Comparison of ENCODE assay signal across 2 cellular contexts in genomic region chr14:57492859-57493258, GRCh38.
A peak's percentile ranks its signal among the peaks of the same experiment; 100 is the strongest.
TF ChIP-seq lines count a peak whose summit lies in the region.

No MANE protein-coding gene starts in this region.

TF ChIP-seq in A549, 52 proteins besides CTCF, POLR2A, EP300 and RAD21 (continued from another document):
- TF ChIP-seq HES2 (IDR thresholded peaks at IDR 0.05), result no peak
- TF ChIP-seq JUN (IDR thresholded peaks at IDR 0.05), result 0 out of 5 replicates have a peak, but pooled peaks of 1 of the 2 experiments have one; percentile 18
- no peak for TF ChIP-seq CHD2 (IDR thresholded peaks at IDR 0.05; ENCODE audit: low read length, partially characterized antibody)
- TF ChIP-seq ZSCAN20 (CRISPR knock-in tag; IDR thresholded peaks at IDR 0.05), result no peak
- no peak for TF ChIP-seq NPAS2 (CRISPR knock-in tag; IDR thresholded peaks at IDR 0.05; ENCODE audit: borderline replicate concordance)
- no peak for TF ChIP-seq MYC (IDR thresholded peaks at IDR 0.05; ENCODE audit: borderline replicate concordance, low read length)
- TF ChIP-seq ELK1 (IDR thresholded peaks at IDR 0.05; ENCODE audit: low read depth, low read length), result no peak
- TF ChIP-seq KDM1A (IDR thresholded peaks at IDR 0.05; ENCODE audit: low read depth), result no peak
- TF ChIP-seq KDM5A (IDR thresholded peaks at IDR 0.05), result no peak
- TF ChIP-seq ZFP36 (IDR thresholded peaks at IDR 0.05; ENCODE audit: borderline replicate concordance, partially characterized antibody), result no peak
- 0 out of 4 replicates have a peak, but pooled peaks of 1 of the 2 experiments have one; percentile 16 for TF ChIP-seq CEBPB (IDR thresholded peaks at IDR 0.05)
- TF ChIP-seq BHLHE40 (IDR thresholded peaks at IDR 0.05; ENCODE audit: low read depth, low read length), result no peak
- TF ChIP-seq RNF2 (IDR thresholded peaks at IDR 0.05; ENCODE audit: borderline replicate concordance, low read depth), result no peak
- TF ChIP-seq CBX2 (IDR thresholded peaks at IDR 0.05; ENCODE audit: borderline replicate concordance, low read depth), result no peak
- TF ChIP-seq GATA3 (IDR thresholded peaks at IDR 0.05; ENCODE audit: borderline replicate concordance), result no peak
- TF ChIP-seq JUNB (IDR thresholded peaks at IDR 0.05), result peak; percentile 63

TF ChIP-seq in SK-N-SH, 30 proteins besides CTCF, POLR2A, EP300 and RAD21 (continued from another document):
- peak; percentile 76 for TF ChIP-seq PBX3 (IDR thresholded peaks at IDR 0.05)
TF ChIP-seq in SK-N-SH: peak in this region for 5.
